ENCODE assay signal across 2 cellular contexts in the genomic region with DNA sequence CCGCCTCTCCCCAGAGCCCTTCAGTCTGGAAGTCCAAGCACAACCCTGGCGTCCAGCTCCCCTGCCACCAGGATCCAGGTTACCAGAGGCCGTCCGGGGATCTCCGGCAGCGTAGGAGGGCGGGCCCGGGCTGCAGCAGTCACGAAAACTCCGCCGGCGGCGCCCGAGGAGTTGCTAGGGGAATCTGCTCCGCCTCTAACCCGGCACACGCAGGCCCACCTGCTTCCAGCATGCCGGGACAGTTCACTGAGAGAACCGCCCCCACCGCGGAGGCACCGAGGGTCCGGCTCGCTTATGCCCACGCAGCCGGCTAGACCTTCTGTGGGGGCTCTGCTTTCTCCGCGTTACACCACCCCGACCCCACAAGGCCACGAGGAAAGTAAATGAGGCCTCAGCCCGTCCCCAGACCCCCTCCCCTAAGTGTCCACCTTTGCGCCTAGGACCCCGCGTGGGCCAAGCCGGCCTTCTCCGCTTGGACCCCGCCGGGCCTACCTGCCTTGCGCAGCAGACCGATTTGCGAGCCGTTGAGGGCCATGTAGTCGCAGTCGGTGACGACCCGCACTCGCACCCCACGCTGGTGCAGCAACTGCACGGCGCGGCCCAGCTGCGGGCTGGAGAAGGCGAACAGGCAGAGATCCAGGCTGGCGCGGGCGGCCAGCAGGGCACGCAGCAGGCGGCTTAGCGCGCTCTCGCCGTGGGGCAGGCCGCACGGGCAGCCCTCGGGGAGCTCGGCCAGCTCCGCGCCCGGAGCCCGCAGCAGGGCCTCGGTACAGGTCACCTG.
TF ChIP-seq lines count a peak whose summit lies in the region.

No MANE protein-coding gene starts in this region.

TF ChIP-seq in K562, 482 proteins besides CTCF, POLR2A, EP300 and RAD21 (continues in another document):
- TF ChIP-seq, protein P1, sequence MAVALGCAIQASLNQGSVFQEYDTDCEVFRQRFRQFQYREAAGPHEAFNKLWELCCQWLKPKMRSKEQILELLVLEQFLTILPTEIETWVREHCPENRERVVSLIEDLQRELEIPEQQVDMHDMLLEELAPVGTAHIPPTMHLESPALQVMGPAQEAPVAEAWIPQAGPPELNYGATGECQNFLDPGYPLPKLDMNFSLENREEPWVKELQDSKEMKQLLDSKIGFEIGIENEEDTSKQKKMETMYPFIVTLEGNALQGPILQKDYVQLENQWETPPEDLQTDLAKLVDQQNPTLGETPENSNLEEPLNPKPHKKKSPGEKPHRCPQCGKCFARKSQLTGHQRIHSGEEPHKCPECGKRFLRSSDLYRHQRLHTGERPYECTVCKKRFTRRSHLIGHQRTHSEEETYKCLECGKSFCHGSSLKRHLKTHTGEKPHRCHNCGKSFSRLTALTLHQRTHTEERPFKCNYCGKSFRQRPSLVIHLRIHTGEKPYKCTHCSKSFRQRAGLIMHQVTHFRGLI (CRISPR knock-in tag; IDR thresholded peaks at IDR 0.05) = no peak
- TF ChIP-seq ZKSCAN3 (CRISPR knock-in tag; IDR thresholded peaks at IDR 0.05) = no peak
- no peak for TF ChIP-seq ARID1B (IDR thresholded peaks at IDR 0.05)
- TF ChIP-seq, protein P2, sequence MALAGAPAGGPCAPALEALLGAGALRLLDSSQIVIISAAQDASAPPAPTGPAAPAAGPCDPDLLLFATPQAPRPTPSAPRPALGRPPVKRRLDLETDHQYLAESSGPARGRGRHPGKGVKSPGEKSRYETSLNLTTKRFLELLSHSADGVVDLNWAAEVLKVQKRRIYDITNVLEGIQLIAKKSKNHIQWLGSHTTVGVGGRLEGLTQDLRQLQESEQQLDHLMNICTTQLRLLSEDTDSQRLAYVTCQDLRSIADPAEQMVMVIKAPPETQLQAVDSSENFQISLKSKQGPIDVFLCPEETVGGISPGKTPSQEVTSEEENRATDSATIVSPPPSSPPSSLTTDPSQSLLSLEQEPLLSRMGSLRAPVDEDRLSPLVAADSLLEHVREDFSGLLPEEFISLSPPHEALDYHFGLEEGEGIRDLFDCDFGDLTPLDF (CRISPR knock-in tag; IDR thresholded peaks at IDR 0.05) = 0 out of 2 replicates have a peak, but pooled peaks have one; percentile 6
- TF ChIP-seq FOXP1 (CRISPR knock-in tag; IDR thresholded peaks at IDR 0.05) = 0 out of 2 replicates have a peak, but pooled peaks have one; percentile 16
- no peak for TF ChIP-seq SNRNP70 (optimal IDR thresholded peaks at IDR 0.05; ENCODE audit: low read depth, low read length)
- no peak for TF ChIP-seq EZH2 (IDR thresholded peaks at IDR 0.05; ENCODE audit: borderline replicate concordance, low read depth, low read length)
- peak; percentile 70 for TF ChIP-seq ZFX (CRISPR knock-in tag; IDR thresholded peaks at IDR 0.05)
- no peak for TF ChIP-seq ZBTB17 (CRISPR knock-in tag; IDR thresholded peaks at IDR 0.05)
- no peak for TF ChIP-seq HNRNPK (IDR thresholded peaks at IDR 0.05; ENCODE audit: low read depth, low read length, poor library complexity, severe bottlenecking)
- TF ChIP-seq, protein P3, sequence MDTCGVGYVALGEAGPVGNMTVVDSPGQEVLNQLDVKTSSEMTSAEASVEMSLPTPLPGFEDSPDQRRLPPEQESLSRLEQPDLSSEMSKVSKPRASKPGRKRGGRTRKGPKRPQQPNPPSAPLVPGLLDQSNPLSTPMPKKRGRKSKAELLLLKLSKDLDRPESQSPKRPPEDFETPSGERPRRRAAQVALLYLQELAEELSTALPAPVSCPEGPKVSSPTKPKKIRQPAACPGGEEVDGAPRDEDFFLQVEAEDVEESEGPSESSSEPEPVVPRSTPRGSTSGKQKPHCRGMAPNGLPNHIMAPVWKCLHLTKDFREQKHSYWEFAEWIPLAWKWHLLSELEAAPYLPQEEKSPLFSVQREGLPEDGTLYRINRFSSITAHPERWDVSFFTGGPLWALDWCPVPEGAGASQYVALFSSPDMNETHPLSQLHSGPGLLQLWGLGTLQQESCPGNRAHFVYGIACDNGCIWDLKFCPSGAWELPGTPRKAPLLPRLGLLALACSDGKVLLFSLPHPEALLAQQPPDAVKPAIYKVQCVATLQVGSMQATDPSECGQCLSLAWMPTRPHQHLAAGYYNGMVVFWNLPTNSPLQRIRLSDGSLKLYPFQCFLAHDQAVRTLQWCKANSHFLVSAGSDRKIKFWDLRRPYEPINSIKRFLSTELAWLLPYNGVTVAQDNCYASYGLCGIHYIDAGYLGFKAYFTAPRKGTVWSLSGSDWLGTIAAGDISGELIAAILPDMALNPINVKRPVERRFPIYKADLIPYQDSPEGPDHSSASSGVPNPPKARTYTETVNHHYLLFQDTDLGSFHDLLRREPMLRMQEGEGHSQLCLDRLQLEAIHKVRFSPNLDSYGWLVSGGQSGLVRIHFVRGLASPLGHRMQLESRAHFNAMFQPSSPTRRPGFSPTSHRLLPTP (IDR thresholded peaks at IDR 0.05; ENCODE audit: borderline replicate concordance, extremely low read depth, insufficient read length) = no peak
- TF ChIP-seq HNRNPLL (IDR thresholded peaks at IDR 0.05; ENCODE audit: low read depth, low read length, poor library complexity, severe bottlenecking) = peak; percentile 84
- TF ChIP-seq, protein P4, sequence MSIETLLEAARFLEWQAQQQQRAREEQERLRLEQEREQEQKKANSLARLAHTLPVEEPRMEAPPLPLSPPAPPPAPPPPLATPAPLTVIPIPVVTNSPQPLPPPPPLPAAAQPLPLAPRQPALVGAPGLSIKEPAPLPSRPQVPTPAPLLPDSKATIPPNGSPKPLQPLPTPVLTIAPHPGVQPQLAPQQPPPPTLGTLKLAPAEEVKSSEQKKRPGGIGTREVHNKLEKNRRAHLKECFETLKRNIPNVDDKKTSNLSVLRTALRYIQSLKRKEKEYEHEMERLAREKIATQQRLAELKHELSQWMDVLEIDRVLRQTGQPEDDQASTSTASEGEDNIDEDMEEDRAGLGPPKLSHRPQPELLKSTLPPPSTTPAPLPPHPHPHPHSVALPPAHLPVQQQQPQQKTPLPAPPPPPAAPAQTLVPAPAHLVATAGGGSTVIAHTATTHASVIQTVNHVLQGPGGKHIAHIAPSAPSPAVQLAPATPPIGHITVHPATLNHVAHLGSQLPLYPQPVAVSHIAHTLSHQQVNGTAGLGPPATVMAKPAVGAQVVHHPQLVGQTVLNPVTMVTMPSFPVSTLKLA (conservative IDR thresholded peaks at IDR 0.05) = no peak; a peak in 1 of 4 replicates
- TF ChIP-seq, protein P5, sequence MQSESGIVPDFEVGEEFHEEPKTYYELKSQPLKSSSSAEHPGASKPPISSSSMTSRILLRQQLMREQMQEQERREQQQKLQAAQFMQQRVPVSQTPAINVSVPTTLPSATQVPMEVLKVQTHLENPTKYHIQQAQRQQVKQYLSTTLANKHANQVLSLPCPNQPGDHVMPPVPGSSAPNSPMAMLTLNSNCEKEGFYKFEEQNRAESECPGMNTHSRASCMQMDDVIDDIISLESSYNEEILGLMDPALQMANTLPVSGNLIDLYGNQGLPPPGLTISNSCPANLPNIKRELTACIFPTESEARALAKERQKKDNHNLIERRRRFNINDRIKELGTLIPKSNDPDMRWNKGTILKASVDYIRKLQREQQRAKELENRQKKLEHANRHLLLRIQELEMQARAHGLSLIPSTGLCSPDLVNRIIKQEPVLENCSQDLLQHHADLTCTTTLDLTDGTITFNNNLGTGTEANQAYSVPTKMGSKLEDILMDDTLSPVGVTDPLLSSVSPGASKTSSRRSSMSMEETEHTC (IDR thresholded peaks at IDR 0.05) = no peak
- TF ChIP-seq RBBP5 (IDR thresholded peaks at IDR 0.05; ENCODE audit: borderline replicate concordance, insufficient read depth, low read length, poor library complexity, severe bottlenecking) = peak; percentile 69
- TF ChIP-seq CHD4 (IDR thresholded peaks at IDR 0.05; ENCODE audit: insufficient read depth, insufficient replicate concordance, low read depth, low read length, poor library complexity, severe bottlenecking) = no peak
- TF ChIP-seq ETV5 (CRISPR knock-in tag; IDR thresholded peaks at IDR 0.05; ENCODE audit: low read depth) = no peak
- TF ChIP-seq CSDE1 (IDR thresholded peaks at IDR 0.05) = no peak

TF ChIP-seq in liver, 16 proteins besides CTCF, POLR2A, EP300 and RAD21:
- TF ChIP-seq RXRA (IDR thresholded peaks at IDR 0.05) = peak in 1 of 2 donors; percentile 12
- TF ChIP-seq, protein P6, sequence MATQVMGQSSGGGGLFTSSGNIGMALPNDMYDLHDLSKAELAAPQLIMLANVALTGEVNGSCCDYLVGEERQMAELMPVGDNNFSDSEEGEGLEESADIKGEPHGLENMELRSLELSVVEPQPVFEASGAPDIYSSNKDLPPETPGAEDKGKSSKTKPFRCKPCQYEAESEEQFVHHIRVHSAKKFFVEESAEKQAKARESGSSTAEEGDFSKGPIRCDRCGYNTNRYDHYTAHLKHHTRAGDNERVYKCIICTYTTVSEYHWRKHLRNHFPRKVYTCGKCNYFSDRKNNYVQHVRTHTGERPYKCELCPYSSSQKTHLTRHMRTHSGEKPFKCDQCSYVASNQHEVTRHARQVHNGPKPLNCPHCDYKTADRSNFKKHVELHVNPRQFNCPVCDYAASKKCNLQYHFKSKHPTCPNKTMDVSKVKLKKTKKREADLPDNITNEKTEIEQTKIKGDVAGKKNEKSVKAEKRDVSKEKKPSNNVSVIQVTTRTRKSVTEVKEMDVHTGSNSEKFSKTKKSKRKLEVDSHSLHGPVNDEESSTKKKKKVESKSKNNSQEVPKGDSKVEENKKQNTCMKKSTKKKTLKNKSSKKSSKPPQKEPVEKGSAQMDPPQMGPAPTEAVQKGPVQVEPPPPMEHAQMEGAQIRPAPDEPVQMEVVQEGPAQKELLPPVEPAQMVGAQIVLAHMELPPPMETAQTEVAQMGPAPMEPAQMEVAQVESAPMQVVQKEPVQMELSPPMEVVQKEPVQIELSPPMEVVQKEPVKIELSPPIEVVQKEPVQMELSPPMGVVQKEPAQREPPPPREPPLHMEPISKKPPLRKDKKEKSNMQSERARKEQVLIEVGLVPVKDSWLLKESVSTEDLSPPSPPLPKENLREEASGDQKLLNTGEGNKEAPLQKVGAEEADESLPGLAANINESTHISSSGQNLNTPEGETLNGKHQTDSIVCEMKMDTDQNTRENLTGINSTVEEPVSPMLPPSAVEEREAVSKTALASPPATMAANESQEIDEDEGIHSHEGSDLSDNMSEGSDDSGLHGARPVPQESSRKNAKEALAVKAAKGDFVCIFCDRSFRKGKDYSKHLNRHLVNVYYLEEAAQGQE (IDR thresholded peaks at IDR 0.05) = no peak
